ENCODE assay signal across 1 cellular context in genomic region chr5:170614071-170614490, GRCh38.
TF ChIP-seq lines count a peak whose summit lies in the region.

No MANE protein-coding gene starts in this region.

TF ChIP-seq in SK-N-SH, 30 proteins besides CTCF, POLR2A, EP300 and RAD21 (continued from another document):
- no peak for TF ChIP-seq ZBTB33 (IDR thresholded peaks at IDR 0.05; ENCODE audit: borderline replicate concordance, low read depth)
- no peak for TF ChIP-seq RFX5 (IDR thresholded peaks at IDR 0.05; ENCODE audit: low read length)
- peak; percentile 66 for TF ChIP-seq TCF12 (IDR thresholded peaks at IDR 0.05)
- peak; percentile 9 for TF ChIP-seq CHD2 (IDR thresholded peaks at IDR 0.05; ENCODE audit: low read length, partially characterized antibody)
TF ChIP-seq in SK-N-SH: peak in this region for 6.
